In the genomic region with DNA sequence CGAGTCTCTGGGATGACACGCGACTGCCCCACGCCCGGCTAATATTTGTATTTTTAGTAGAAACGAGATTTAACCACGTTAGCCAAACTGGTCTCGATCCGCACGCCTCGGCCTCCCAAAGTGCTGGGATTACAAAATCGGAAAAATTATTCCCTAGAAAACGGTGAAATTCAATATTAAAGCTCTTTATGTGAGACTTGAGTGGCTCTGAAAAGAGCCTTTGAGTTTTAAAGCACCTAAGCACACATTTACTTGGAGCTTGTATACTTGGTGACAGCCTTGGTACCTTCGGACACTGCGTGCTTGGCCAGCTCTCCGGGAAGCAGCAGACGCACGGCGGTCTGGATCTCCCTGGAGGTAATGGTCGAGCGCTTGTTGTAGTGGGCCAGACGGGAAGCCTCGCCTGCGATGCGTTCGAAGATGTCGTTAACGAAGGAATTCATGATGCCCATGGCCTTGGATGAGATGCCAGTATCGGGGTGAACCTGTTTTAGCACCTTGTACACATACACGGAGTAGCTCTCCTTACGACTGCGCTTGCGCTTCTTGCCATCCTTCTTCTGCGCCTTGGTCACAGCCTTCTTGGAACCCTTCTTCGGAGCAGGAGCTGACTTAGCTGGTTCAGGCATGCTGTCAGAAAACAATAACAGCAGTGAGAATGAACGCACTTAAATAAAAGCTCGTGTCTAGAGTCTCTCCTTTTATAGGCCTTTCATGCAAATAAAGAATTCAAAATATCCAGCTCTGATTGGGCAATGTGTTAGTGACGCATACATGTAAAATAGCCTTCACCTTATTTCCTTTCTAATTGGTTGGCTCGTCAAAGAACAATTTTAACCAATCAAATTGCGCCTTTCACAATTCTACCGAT, we compare ENCODE assay signal across 8 cellular contexts.
DNase-seq lines count a peak whose midpoint lies in the region; ATAC-seq and TF ChIP-seq lines count a peak whose summit lies in the region.

No MANE protein-coding gene starts in this region.

- H3K27ac Mint-ChIP-seq in HFFc6, result no peak overlapping the region

- intact Hi-C loops in left cardiac atrium (cut with DNase I) (no loop called here), posterior cingulate gyrus (cut with DNase I) (no loop called here)

- ATAC-seq in left cardiac atrium, result peak; percentile 91 to 92

- H3K4me3 Mint-ChIP-seq in HFFc6, result no peak overlapping the region

- TF ChIP-seq CTCF in HFFc6 (IDR thresholded peaks at IDR 0.05) (no peak), NB4 (IDR thresholded peaks at IDR 0.05; ENCODE audit: low read depth, low read length) (no peak)

- TF ChIP-seq POLR2A in GM10847 (IDR thresholded peaks at IDR 0.05; ENCODE audit: extremely low read depth, insufficient read length) (peak; percentile 93), NB4 (IDR thresholded peaks at IDR 0.05; ENCODE audit: extremely low read depth, insufficient read length) (no peak)

- no peaks in the 10 kb centered on the region for H3K9me3 Mint-ChIP-seq in HFFc6

- H3K4me1 Mint-ChIP-seq in HFFc6 (ENCODE audit: low read depth), result no peaks in the 10 kb centered on the region

- H3K4me3 ChIP-seq in NB4 (ENCODE audit: low read depth, low read length), result peak overlapping the region; percentile 68

- peak overlapping the region; percentile 93 for H3K27ac ChIP-seq in angular gyrus (ENCODE audit: low read depth, low read length)

- peaks cover 1% of the 10 kb centered on the region for H3K27me3 Mint-ChIP-seq in HFFc6 (ENCODE audit: insufficient read depth)

- no peaks in the 10 kb centered on the region for H3K36me3 Mint-ChIP-seq in HFFc6 (ENCODE audit: low read depth)

- peak; percentile 100 for DNase-seq in HFFc6
- peak; percentile 99 for DNase-seq in NB4 (ENCODE audit: low read depth)
- DNase-seq in SKM-1 (lab: John Stamatoyannopoulos, UW; ENCODE audit: unreplicated experiment), result peak; percentile 97
- DNase-seq in left cardiac atrium, result peak; percentile 44
- DNase-seq in posterior cingulate gyrus, result peak in 8 of 10 donors; percentile 42 to 91 (median 64)
- DNase-seq in cortex of kidney (lab: John Stamatoyannopoulos, UW), result no peak
